In the genomic region with DNA sequence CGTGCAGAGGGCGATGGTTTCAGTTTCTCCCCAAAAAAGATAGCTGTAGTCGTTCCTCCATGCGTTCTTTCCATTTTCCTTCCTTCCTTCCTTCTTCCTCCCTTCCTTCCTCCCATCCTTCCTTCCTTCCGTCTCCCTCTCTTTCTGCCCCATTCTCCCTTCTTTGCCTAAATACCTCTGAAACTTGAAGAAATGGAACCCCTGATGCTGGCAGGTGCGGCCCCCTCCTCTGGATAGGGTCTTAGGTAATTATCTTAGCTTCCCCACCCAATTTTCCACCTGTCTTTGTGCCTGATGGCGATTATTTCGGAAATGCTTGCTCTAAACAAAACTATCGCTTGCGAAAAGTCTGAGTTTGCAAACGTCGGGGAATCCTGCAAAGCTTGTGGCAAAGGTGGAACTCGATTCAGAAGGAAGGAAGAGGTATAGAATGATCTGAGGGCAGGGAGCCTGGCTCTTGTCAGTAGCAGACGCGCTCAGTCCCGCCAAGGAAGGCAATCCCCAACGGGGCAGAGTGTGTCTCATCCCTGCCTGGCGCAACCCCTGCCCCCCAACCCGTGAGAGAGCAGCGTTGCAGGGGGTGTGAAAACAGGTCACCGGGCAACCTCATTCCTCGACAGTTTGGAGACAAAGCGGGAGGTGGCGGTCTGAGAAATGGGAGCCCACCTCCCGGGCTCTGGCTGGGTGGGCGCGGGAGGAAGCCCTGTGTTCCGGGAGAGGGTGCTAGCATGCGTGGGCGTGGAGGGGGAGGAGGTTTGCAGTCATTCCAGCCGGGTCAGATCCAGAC, we compare ENCODE assay signal across 8 cellular contexts. TPM values are rescaled to one million over a fixed set of nuclear protein-coding genes. Genes with fewer than 3 reads are reported as not detected.
A peak's percentile ranks its signal among the peaks of the same experiment; 100 is the strongest.
DNase-seq lines count a peak whose midpoint lies in the region; ATAC-seq and TF ChIP-seq lines count a peak whose summit lies in the region.
"Had no signal": no experiment of that assay in that cellular context is flagged by ENCODE, and none has a peak within 500 bp of the region (broad histone marks: within the 10 kb centered on the region; RNA-seq: fewer than 3 reads in every experiment).

No MANE protein-coding gene starts in this region.

- H3K27ac Mint-ChIP-seq in CD8-positive, alpha-beta T cell = peak overlapping the region; percentile 37
- H3K27ac Mint-ChIP-seq in activated CD8-positive, alpha-beta T cell treated with anti-CD3 and anti-CD28 coated beads, Interleukin-2, amount 10 ng/mL, durations not matched to agents 7 days and 5 days = peak overlapping the region; percentile 57
- H3K27ac Mint-ChIP-seq in naive thymus-derived CD4-positive, alpha-beta T cell = peak overlapping the region in 8 of 9 donors; percentile 55 to 86 (median 74)

- H3K27me3 Mint-ChIP-seq in CD8-positive, alpha-beta T cell (ENCODE audit: low read depth) = peaks cover 44% of the 10 kb centered on the region
- H3K27me3 Mint-ChIP-seq in activated CD8-positive, alpha-beta T cell treated with anti-CD3 and anti-CD28 coated beads, Interleukin-2, amount 10 ng/mL, durations not matched to agents 7 days and 5 days (ENCODE audit: low read depth) = peaks cover 48% of the 10 kb centered on the region
- peaks cover 24 to 58% (median 37%) of the 10 kb centered on the region in 5 donors for H3K27me3 Mint-ChIP-seq in naive thymus-derived CD4-positive, alpha-beta T cell

- peak overlapping the region; percentile 71 for H3K4me3 Mint-ChIP-seq in CD8-positive, alpha-beta T cell
- H3K4me3 Mint-ChIP-seq in activated CD8-positive, alpha-beta T cell treated with anti-CD3 and anti-CD28 coated beads, Interleukin-2, amount 10 ng/mL, durations not matched to agents 7 days and 5 days = peak overlapping the region; percentile 36
- peak overlapping the region; percentile 8 to 77 (median 63) for H3K4me3 Mint-ChIP-seq in naive thymus-derived CD4-positive, alpha-beta T cell

- intact Hi-C loops in CD8-positive, alpha-beta T cell (cut with DNase I, micrococcal nuclease) = loop anchor here (1.0 to 10.0 kb wide), 5 partner anchors 11 to 1672 kb away; a partner anchor contains a TSS
- intact Hi-C loops in naive thymus-derived CD4-positive, alpha-beta T cell (cut with micrococcal nuclease) = loop anchor here in 1 of 2 donors (5.0 kb wide), 2 partner anchors 52 to 238 kb away; a partner anchor contains a TSS

- CTCF ChIA-PET in CD8-positive, alpha-beta T cell (lab: Charles Lee) = interaction anchor here (0.8 to 2.6 kb wide), 6 partner anchors 12 to 54 kb away, joined by 3 to 13 read pairs (median 3); no protein-coding TSS in a partner anchor
- CTCF ChIA-PET in activated CD8-positive, alpha-beta T cell treated with anti-CD3 and anti-CD28 coated beads, Interleukin-2, amount 10 ng/mL, durations not matched to agents 7 days and 5 days (lab: Charles Lee) = interaction anchor here (0.7 to 2.2 kb wide), 6 partner anchors 9 to 53 kb away, joined by 3 to 10 read pairs (median 4); a partner anchor contains a TSS
- CTCF ChIA-PET in naive thymus-derived CD4-positive, alpha-beta T cell (lab: Charles Lee) = no interaction called here

- POLR2A ChIA-PET in CD8-positive, alpha-beta T cell (lab: Charles Lee) = interaction anchor here (1.5 to 3.7 kb wide), 5 partner anchors 10 to 197 kb away, joined by 4 to 41 read pairs (median 7); a partner anchor contains a TSS
- POLR2A ChIA-PET in activated CD8-positive, alpha-beta T cell treated with anti-CD3 and anti-CD28 coated beads, Interleukin-2, amount 10 ng/mL, durations not matched to agents 7 days and 5 days (lab: Charles Lee) = no interaction called here
- POLR2A ChIA-PET in naive thymus-derived CD4-positive, alpha-beta T cell (lab: Charles Lee) = interaction anchor here (0.6 to 3.7 kb wide), 8 partner anchors 8 to 196 kb away, joined by 3 to 19 read pairs (median 6); a partner anchor contains a TSS

- H3K9me3 ChIP-seq in CD8-positive, alpha-beta T cell (ENCODE audit: low read length) = no peaks in the 10 kb centered on the region
- H3K9me3 ChIP-seq in naive thymus-derived CD4-positive, alpha-beta T cell (ENCODE audit: control insufficient read depth in 2 of 3, low read length in 3 of 3) = peaks cover 0 to 4% (median 0%) of the 10 kb centered on the region in 3 experiments

- peaks cover 71% of the 10 kb centered on the region for H3K4me1 ChIP-seq in CD8-positive, alpha-beta T cell (ENCODE audit: insufficient read depth, low read length)
- H3K4me1 ChIP-seq in naive thymus-derived CD4-positive, alpha-beta T cell (ENCODE audit: control insufficient read depth in 2 of 2, insufficient read depth in 2 of 2, low read length in 2 of 2) = peaks cover 44 to 55% of the 10 kb centered on the region in 2 donors

- H3K4me1 Mint-ChIP-seq in CD8-positive, alpha-beta T cell (ENCODE audit: low read depth) = peaks cover 47% of the 10 kb centered on the region
- H3K4me1 Mint-ChIP-seq in activated CD8-positive, alpha-beta T cell treated with anti-CD3 and anti-CD28 coated beads, Interleukin-2, amount 10 ng/mL, durations not matched to agents 7 days and 5 days (ENCODE audit: low read depth) = peaks cover 52% of the 10 kb centered on the region
- H3K4me1 Mint-ChIP-seq in naive thymus-derived CD4-positive, alpha-beta T cell = peaks cover 23 to 64% (median 42%) of the 10 kb centered on the region in 7 donors

- no peaks in the 10 kb centered on the region for H3K9me3 Mint-ChIP-seq in CD8-positive, alpha-beta T cell
- no peaks in the 10 kb centered on the region for H3K9me3 Mint-ChIP-seq in activated CD8-positive, alpha-beta T cell treated with anti-CD3 and anti-CD28 coated beads, Interleukin-2, amount 10 ng/mL, durations not matched to agents 7 days and 5 days (ENCODE audit: insufficient read depth)
- peaks cover 0 to 15% (median 3%) of the 10 kb centered on the region in 11 donors for H3K9me3 Mint-ChIP-seq in naive thymus-derived CD4-positive, alpha-beta T cell

- no peak for TF ChIP-seq CTCF in CD8-positive, alpha-beta T cell (IDR thresholded peaks at IDR 0.05)

- H3K27ac ChIP-seq in CD8-positive, alpha-beta T cell (ENCODE audit: low read depth, low read length) = no peak overlapping the region
- no peak overlapping the region for H3K27ac ChIP-seq in naive thymus-derived CD4-positive, alpha-beta T cell (ENCODE audit: low read depth, low read length)

- peaks cover 68% of the 10 kb centered on the region for H3K27me3 ChIP-seq in CD8-positive, alpha-beta T cell (ENCODE audit: insufficient read depth, low read length)
- H3K27me3 ChIP-seq in naive thymus-derived CD4-positive, alpha-beta T cell (ENCODE audit: control insufficient read depth in 2 of 2, insufficient read depth in 2 of 2, low read length in 2 of 2) = peaks cover 44 to 55% of the 10 kb centered on the region in 2 donors

- no peak for DNase-seq in CD8-positive, alpha-beta T cell
- DNase-seq in HK-2 (ENCODE audit: unreplicated experiment) (peak; percentile 32), hypothalamus (lab: John Stamatoyannopoulos, UW) (no peak)
- DNase-seq in activated CD8-positive, alpha-beta T cell treated with anti-CD3 and anti-CD28 coated beads, Interleukin-2, amount 10 ng/mL, durations not matched to agents 7 days and 5 days = no peak
- DNase-seq in naive thymus-derived CD4-positive, alpha-beta T cell = peak in 2 of 9 donors; percentile 22 to 24
- DNase-seq in NK-92 treated with Interleukin-12 subunit alpha and Interleukin-12 subunit beta, amount 100 ng/mL, for 24 hours (lab: John Stamatoyannopoulos, UW) = no peak
- DNase-seq: NCI-H2107 had no signal

- no peak overlapping the region for H3K4me3 ChIP-seq in CD8-positive, alpha-beta T cell (ENCODE audit: low read depth, low read length)
- no peak overlapping the region for H3K4me3 ChIP-seq in naive thymus-derived CD4-positive, alpha-beta T cell (ENCODE audit: low read length)

- peaks cover 4% of the 10 kb centered on the region for H3K36me3 Mint-ChIP-seq in CD8-positive, alpha-beta T cell
- H3K36me3 Mint-ChIP-seq in activated CD8-positive, alpha-beta T cell treated with anti-CD3 and anti-CD28 coated beads, Interleukin-2, amount 10 ng/mL, durations not matched to agents 7 days and 5 days (ENCODE audit: low read depth) = peaks cover 11% of the 10 kb centered on the region
- peaks cover 0 to 15% (median 0%) of the 10 kb centered on the region in 5 donors for H3K36me3 Mint-ChIP-seq in naive thymus-derived CD4-positive, alpha-beta T cell

- H3K36me3 ChIP-seq in CD8-positive, alpha-beta T cell (ENCODE audit: insufficient read depth, low read length) = no peaks in the 10 kb centered on the region
- peaks cover 0 to 6% (median 0%) of the 10 kb centered on the region in 3 experiments for H3K36me3 ChIP-seq in naive thymus-derived CD4-positive, alpha-beta T cell (ENCODE audit: control insufficient read depth in 2 of 3, insufficient read depth in 3 of 3, low read length in 3 of 3)

- ATAC-seq in CD8-positive, alpha-beta T cell = no peak
- ATAC-seq in activated CD8-positive, alpha-beta T cell treated with anti-CD3 and anti-CD28 coated beads, Interleukin-2, amount 10 ng/mL, durations not matched to agents 7 days and 5 days = no peak
- no peak for ATAC-seq in naive thymus-derived CD4-positive, alpha-beta T cell
- ATAC-seq in GM18870 (IDR thresholded peaks at IDR 0.05; ENCODE audit: unreplicated experiment) = no peak

RNA-seq across cellular contexts. Expression of a gene that starts 2.9 kb away (rescaled TPM):
- total RNA-seq in CD8-positive, alpha-beta T cell = 1 to 10 TPM; 3.7 to 4.0 TPM
- 1 to 10 TPM; 8.6 to 9.4 TPM for total RNA-seq in activated CD8-positive, alpha-beta T cell treated with anti-CD3 and anti-CD28 coated beads, Interleukin-2, amount 10 ng/mL, durations not matched to agents 7 days and 5 days
- 10 to 100 TPM in 1 of 5 experiments, 1 to 10 TPM in 4; 2.4 to 11.9 (median 3.0) TPM for total RNA-seq in naive thymus-derived CD4-positive, alpha-beta T cell
- polyA plus RNA-seq in naive thymus-derived CD4-positive, alpha-beta T cell = 1 to 10 TPM in 1 of 2 donors, under 1 TPM in 1; 0.96 to 1.9 TPM

RNA-seq across cellular contexts. Expression of a gene that starts 21.8 kb away (rescaled TPM):
- under 1 TPM; 0.14 to 0.56 TPM for total RNA-seq in CD8-positive, alpha-beta T cell
- total RNA-seq in activated CD8-positive, alpha-beta T cell treated with anti-CD3 and anti-CD28 coated beads, Interleukin-2, amount 10 ng/mL, durations not matched to agents 7 days and 5 days = 10 to 100 TPM; 16.2 to 16.5 TPM
- total RNA-seq in naive thymus-derived CD4-positive, alpha-beta T cell = 1 to 10 TPM in 1 of 5 experiments, under 1 TPM in 4; 0.24 to 4.4 (median 0.41) TPM
- polyA plus RNA-seq in naive thymus-derived CD4-positive, alpha-beta T cell = under 1 TPM in 1 of 2 donors, not detected in 1; 0.41 TPM

RNA-seq across cellular contexts. Expression of a gene that starts 39.5 kb away (rescaled TPM):
- total RNA-seq in CD8-positive, alpha-beta T cell = 100 to 1,000 TPM; 263 to 268 TPM
- total RNA-seq in activated CD8-positive, alpha-beta T cell treated with anti-CD3 and anti-CD28 coated beads, Interleukin-2, amount 10 ng/mL, durations not matched to agents 7 days and 5 days = 10 to 100 TPM; 50.3 to 57.2 TPM
- total RNA-seq in naive thymus-derived CD4-positive, alpha-beta T cell = 100 to 1,000 TPM in 2 of 5 experiments, 10 to 100 TPM in 3; 37.7 to 134 (median 84.4) TPM
- 1 to 10 TPM; 4.0 to 7.4 TPM for polyA plus RNA-seq in naive thymus-derived CD4-positive, alpha-beta T cell
